ENCODE assay signal across 22 cellular contexts in the genomic region with DNA sequence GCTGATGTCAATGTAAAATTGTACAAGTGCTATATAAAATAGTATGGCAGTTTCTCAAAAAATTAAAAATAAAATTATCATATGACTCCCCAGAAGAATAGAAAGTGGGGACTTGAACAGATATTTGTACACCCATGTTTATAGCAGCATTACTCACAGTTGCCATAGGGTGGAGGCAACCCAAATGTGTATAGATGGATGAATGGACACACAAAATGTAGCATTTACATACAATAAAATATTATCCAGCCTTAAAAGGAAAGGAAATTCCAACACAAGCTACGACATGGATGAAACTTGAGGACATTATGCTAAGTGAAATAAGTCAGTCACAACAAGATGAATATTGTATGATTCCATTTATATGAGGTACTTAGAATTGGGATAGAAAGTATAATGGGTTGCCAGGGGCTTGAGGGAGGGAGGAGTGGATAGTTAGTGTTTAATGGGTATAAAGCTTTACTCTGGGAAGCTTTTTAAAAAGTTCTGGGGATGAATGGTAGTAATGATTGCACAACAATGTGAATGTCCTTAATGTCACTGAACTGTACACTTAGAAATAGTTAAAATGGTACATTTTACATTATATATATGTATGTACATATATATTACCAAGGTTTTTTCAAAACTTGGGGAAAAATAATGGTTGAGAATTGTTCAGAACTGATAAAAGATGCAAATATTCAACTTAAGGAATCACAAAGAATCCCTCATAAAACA. TPM values are rescaled to one million over a fixed set of nuclear protein-coding genes. Genes with fewer than 3 reads are reported as not detected.
"Had no signal": no experiment of that assay in that cellular context is flagged by ENCODE, and none has a peak within 500 bp of the region (broad histone marks: within the 10 kb centered on the region; RNA-seq: fewer than 3 reads in every experiment).

No MANE protein-coding gene starts in this region.

- H3K36me3 Mint-ChIP-seq: memory B cell; naive thymus-derived CD8-positive, alpha-beta T cell had no signal

- H3K4me1 ChIP-seq: prostate gland, tibial nerve, uterus had no signal

- H3K27me3 Mint-ChIP-seq: memory B cell had no signal

- FAIRE-seq: kidney, small intestine had no signal

- DNase-seq: activated CD4-positive, alpha-beta T cell treated with anti-CD3 and anti-CD28 coated beads for 48 hours; activated naive CD8-positive, alpha-beta T cell treated with anti-CD3 and anti-CD28 coated beads, Interleukin-2, amount 50 U/mL, for 24 hours; hypothalamus; kidney; left ventricle myocardium inferior; mucosa of descending colon; nucleus accumbens; right cardiac atrium; small intestine; stimulated activated CD4-positive, alpha-beta T cell treated with anti-CD3 and anti-CD28 coated beads, Interleukin-4, amount 100 ng/mL, for 24 hours; stimulated activated naive CD4-positive, alpha-beta T cell treated with Interleukin-2 at 50 U/mL for 16 hours; substantia nigra; T1000; uterus had no signal

- H3K27me3 ChIP-seq: cardiac muscle cell, tibial nerve, uterus had no signal

- H3K27ac ChIP-seq: cardiac muscle cell, left ventricle myocardium inferior, prostate gland, tibial nerve, uterus had no signal

- ATAC-seq: activated naive CD8-positive, alpha-beta T cell treated with anti-CD3 and anti-CD28 coated beads, Interleukin-2, amount 50 U/mL, for 24 hours; esophagus mucosa; mucosa of descending colon; naive thymus-derived CD8-positive, alpha-beta T cell; right cardiac atrium had no signal

- H3K27ac Mint-ChIP-seq: activated naive CD8-positive, alpha-beta T cell treated with anti-CD3 and anti-CD28 coated beads, Interleukin-2, amount 50 U/mL, for 24 hours; activated T-helper 1 cell treated with anti-CD3 and anti-CD28 coated beads, Interleukin-12 subunit alpha, Interleukin-12 subunit beta, Interleukin-2, Interleukin-4 antibody, amounts not matched to agents 30 ng/mL and 10 ng/mL and 1 ng/mL, durations not matched to agents 14 hours and 24 hours and 36 hours; memory B cell had no signal

- H3K36me3 ChIP-seq: cardiac muscle cell, left ventricle myocardium inferior, prostate gland, tibial nerve, uterus had no signal

- H3K9me3 Mint-ChIP-seq: activated naive CD8-positive, alpha-beta T cell treated with anti-CD3 and anti-CD28 coated beads, Interleukin-2, amount 50 U/mL, for 24 hours; activated T-helper 1 cell treated with anti-CD3 and anti-CD28 coated beads, Interleukin-12 subunit alpha, Interleukin-12 subunit beta, Interleukin-2, Interleukin-4 antibody, amounts not matched to agents 30 ng/mL and 10 ng/mL and 1 ng/mL, durations not matched to agents 14 hours and 24 hours and 36 hours; memory B cell; naive thymus-derived CD8-positive, alpha-beta T cell had no signal

- H3K4me3 ChIP-seq: cardiac muscle cell, left ventricle myocardium inferior, mucosa of descending colon, prostate gland, tibial nerve, uterus had no signal

- H3K4me3 Mint-ChIP-seq: activated naive CD8-positive, alpha-beta T cell treated with anti-CD3 and anti-CD28 coated beads, Interleukin-2, amount 50 U/mL, for 24 hours; activated T-helper 1 cell treated with anti-CD3 and anti-CD28 coated beads, Interleukin-12 subunit alpha, Interleukin-12 subunit beta, Interleukin-2, Interleukin-4 antibody, amounts not matched to agents 30 ng/mL and 10 ng/mL and 1 ng/mL, durations not matched to agents 14 hours and 24 hours and 36 hours; memory B cell; naive thymus-derived CD8-positive, alpha-beta T cell had no signal

- H3K4me1 Mint-ChIP-seq: memory B cell had no signal

- H3K9me3 ChIP-seq: left ventricle myocardium inferior, mucosa of descending colon, prostate gland, tibial nerve, uterus had no signal

RNA-seq across cellular contexts. Expression of a gene that starts 53.0 kb away (rescaled TPM):
- total RNA-seq: activated CD8-positive, alpha-beta memory T cell treated with anti-CD3 and anti-CD28 coated beads for 36 hours; cardiac muscle cell had no signal
- polyA plus RNA-seq: cardiac muscle cell; naive thymus-derived CD8-positive, alpha-beta T cell had no signal

RNA-seq across cellular contexts. Expression of a gene that starts 53.0 kb away (rescaled TPM):
- total RNA-seq: activated T-helper 1 cell treated with anti-CD3 and anti-CD28 coated beads, Interleukin-12 subunit alpha, Interleukin-12 subunit beta, Interleukin-2, Interleukin-4 antibody, amounts not matched to agents 30 ng/mL and 10 ng/mL and 1 ng/mL, durations not matched to agents 14 hours and 24 hours and 36 hours; cardiac muscle cell; esophagus mucosa; naive thymus-derived CD8-positive, alpha-beta T cell had no signal
- polyA plus RNA-seq: cardiac muscle cell; naive thymus-derived CD8-positive, alpha-beta T cell had no signal
